8 cellular contexts compared by ENCODE assay signal in genomic region chr1:41661428-41662060, GRCh38.
DNase-seq lines count a peak whose midpoint lies in the region; ATAC-seq and TF ChIP-seq lines count a peak whose summit lies in the region.

No MANE protein-coding gene starts in this region.

- peak overlapping the region; percentile 48 to 64 for H3K4me3 ChIP-seq in CD4-positive, alpha-beta memory T cell (ENCODE audit: low read length in 2 of 2)
- H3K4me3 ChIP-seq in adipocyte (ENCODE audit: low read length), result peak overlapping the region; percentile 87
- peak overlapping the region; percentile 59 to 75 (median 60) for H3K4me3 ChIP-seq in stomach
- peak overlapping the region in 2 of 4 donors; percentile 23 to 73 for H3K4me3 ChIP-seq in adrenal gland

- POLR2A ChIA-PET in CD4-positive, alpha-beta memory T cell (lab: Charles Lee; ENCODE audit: partially characterized antibody), result interaction anchor here (0.7 to 7.5 kb wide), 5 partner anchors 9 to 142 kb away, joined by 3 to 60 read pairs (median 9); no protein-coding TSS in a partner anchor

- H3K36me3 Mint-ChIP-seq in CD4-positive, alpha-beta memory T cell, result no peaks in the 10 kb centered on the region

- TF ChIP-seq EP300 in stomach (IDR thresholded peaks at IDR 0.05), result no peak

- H3K36me3 ChIP-seq in CD4-positive, alpha-beta memory T cell (ENCODE audit: insufficient read depth, low read length), result no peaks in the 10 kb centered on the region
- H3K36me3 ChIP-seq in adipocyte (ENCODE audit: control insufficient read depth, insufficient read depth, low read length, severe bottlenecking), result no peaks in the 10 kb centered on the region
- no peaks in the 10 kb centered on the region for H3K36me3 ChIP-seq in stomach
- H3K36me3 ChIP-seq in adrenal gland (replicated peaks in 1 of 2), result no peaks in the 10 kb centered on the region

- H3K4me1 Mint-ChIP-seq in CD4-positive, alpha-beta memory T cell, result peaks cover 56 to 89% (median 73%) of the 10 kb centered on the region in 4 donors

- no peaks in the 10 kb centered on the region for H3K9me3 Mint-ChIP-seq in CD4-positive, alpha-beta memory T cell

- H3K4me3 Mint-ChIP-seq in CD4-positive, alpha-beta memory T cell, result peak overlapping the region; percentile 89 to 96 (median 93)

- peaks cover 82% of the 10 kb centered on the region for H3K4me1 ChIP-seq in CD4-positive, alpha-beta memory T cell (ENCODE audit: insufficient read depth, low read length)
- peaks cover 21% of the 10 kb centered on the region for H3K4me1 ChIP-seq in adipocyte (ENCODE audit: control insufficient read depth, insufficient read depth, low read length)
- H3K4me1 ChIP-seq in stomach, result peaks cover 10 to 33% (median 28%) of the 10 kb centered on the region in 4 donors
- peaks cover 6 to 18% of the 10 kb centered on the region in 2 donors for H3K4me1 ChIP-seq in adrenal gland (replicated peaks in 1 of 2)

- H3K9me3 ChIP-seq in CD4-positive, alpha-beta memory T cell (ENCODE audit: control insufficient read depth in 1 of 2, low read length in 2 of 2), result no peaks in the 10 kb centered on the region
- H3K9me3 ChIP-seq in adipocyte (ENCODE audit: control insufficient read depth, low read length) (no peaks in the 10 kb centered on the region), stomach (no peaks in the 10 kb centered on the region), adrenal gland (replicated peaks in 1 of 3) (no peaks in the 10 kb centered on the region)

- H3K27me3 Mint-ChIP-seq in CD4-positive, alpha-beta memory T cell, result no peaks in the 10 kb centered on the region

- 0 to 2% (median 1%) methylated on average over 14 to 44 of the region's 44 CpGs for WGBS in stomach, 5 donors
- 1 to 4% (median 2%) methylated on average over 6 to 44 of the region's 44 CpGs for WGBS in adrenal gland, 4 donors

- intact Hi-C loops in CD4-positive, alpha-beta memory T cell (cut with micrococcal nuclease), result loop anchor here (10.0 kb wide), 3 partner anchors 87 to 373 kb away; no protein-coding TSS in a partner anchor
- intact Hi-C loops in stomach (cut with DNase I; ENCODE audit: low total_unique reads), result no loop called here
- intact Hi-C loops in adrenal gland (cut with DNase I), result no loop called here

- TF ChIP-seq POLR2A in stomach (IDR thresholded peaks at IDR 0.05), result no peak
- TF ChIP-seq POLR2A in adrenal gland (IDR thresholded peaks at IDR 0.05), result no peak

- peak; percentile 8 for ATAC-seq in GM21447 (IDR thresholded peaks at IDR 0.05; ENCODE audit: unreplicated experiment)
- no peak for ATAC-seq in GM21367 (IDR thresholded peaks at IDR 0.05; ENCODE audit: unreplicated experiment)

- H3K27me3 ChIP-seq in CD4-positive, alpha-beta memory T cell (ENCODE audit: insufficient read depth, low read length), result no peaks in the 10 kb centered on the region
- H3K27me3 ChIP-seq in adipocyte (replicated peaks; ENCODE audit: control insufficient read depth, insufficient read depth, low read length), result no peaks in the 10 kb centered on the region
- H3K27me3 ChIP-seq in layer of hippocampus (ENCODE audit: control insufficient read depth, insufficient read depth, low read length), result no peaks in the 10 kb centered on the region
- H3K27me3 ChIP-seq in stomach, result peaks cover 0 to 9% (median 0%) of the 10 kb centered on the region in 3 donors
- no peaks in the 10 kb centered on the region for H3K27me3 ChIP-seq in adrenal gland

- DNase-seq in CD4-positive, alpha-beta memory T cell, result peak in 1 of 5 donors; percentile 32
- DNase-seq in NCI-H1105 (lab: John Stamatoyannopoulos, UW) (peak; percentile 17), adipocyte (ENCODE audit: low read depth) (peak; percentile 51), stomach (no peak), adrenal gland (no peak)

- peak overlapping the region; percentile 70 to 92 (median 87) for H3K27ac Mint-ChIP-seq in CD4-positive, alpha-beta memory T cell

- CTCF ChIA-PET in CD4-positive, alpha-beta memory T cell (lab: Charles Lee; ENCODE audit: partially characterized antibody), result interaction anchor here (1.2 kb wide), 1 partner anchor 8 kb away, joined by 3 read pairs; no protein-coding TSS in a partner anchor

- no peak for TF ChIP-seq CTCF in stomach (IDR thresholded peaks at IDR 0.05)
- TF ChIP-seq CTCF in adrenal gland (IDR thresholded peaks at IDR 0.05), result no peak

- peak overlapping the region; percentile 82 for H3K9ac ChIP-seq in adipocyte (ENCODE audit: low read length)

- peak overlapping the region; percentile 39 for H3K27ac ChIP-seq in CD4-positive, alpha-beta memory T cell (ENCODE audit: low read depth, low read length)
- H3K27ac ChIP-seq in layer of hippocampus (ENCODE audit: low read depth, low read length) (peak overlapping the region; percentile 38), stomach (peak overlapping the region in 3 of 5 donors; percentile 14 to 82 (median 66)), adrenal gland (peak overlapping the region in 2 of 5 donors; percentile 44 to 68)

Comparison
In these comparisons a context has a peak if more than half of its experiments do, and no peak if none do; other contexts are left out.
1. DNase-seq: peak in NCI-H1105 (single experiment) and adipocyte (single experiment); none in stomach (single experiment) and adrenal gland (0 of 7).